1 cellular context compared by ENCODE assay signal in genomic region chr1:33420870-33421775, GRCh38.
TF ChIP-seq lines count a peak whose summit lies in the region.

No MANE protein-coding gene starts in this region.

TF ChIP-seq in SK-N-SH, 30 proteins besides CTCF, POLR2A, EP300 and RAD21 (continued from another document):
- 0 out of 2 replicates have a peak, but pooled peaks have one; percentile 10 for TF ChIP-seq JUND (IDR thresholded peaks at IDR 0.05)
